Comparison of ENCODE assay signal across 18 cellular contexts in the genomic region with DNA sequence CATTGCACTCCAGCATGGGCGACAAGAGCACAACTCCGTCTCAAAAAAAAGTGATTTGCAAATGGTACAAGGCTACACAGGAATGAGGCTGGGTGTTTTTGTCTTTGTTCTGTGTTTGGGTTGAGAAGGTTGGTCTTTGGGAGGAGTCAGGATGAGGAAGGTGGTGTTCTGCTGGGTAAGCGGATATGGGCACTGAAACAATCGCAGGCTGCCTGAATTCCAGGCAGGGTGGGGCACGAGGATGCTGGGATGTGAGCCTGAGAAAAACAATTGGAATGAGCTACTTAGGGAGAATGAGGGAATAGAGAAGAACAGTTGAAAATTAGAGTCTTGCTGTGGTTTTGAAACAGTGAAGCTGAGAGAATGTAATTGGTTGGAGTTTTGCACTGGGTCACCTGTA. TPM values are rescaled to one million over a fixed set of nuclear protein-coding genes. Genes with fewer than 3 reads are reported as not detected.
DNase-seq lines count a peak whose midpoint lies in the region; ATAC-seq and TF ChIP-seq lines count a peak whose summit lies in the region.
"Had no signal": no experiment of that assay in that cellular context is flagged by ENCODE, and none has a peak within 500 bp of the region (broad histone marks: within the 10 kb centered on the region; RNA-seq: fewer than 3 reads in every experiment).

No MANE protein-coding gene starts in this region.

- no peak overlapping the region for H3K9ac ChIP-seq in smooth muscle cell (ENCODE audit: low read depth)

- H3K36me3 Mint-ChIP-seq in WTC11, result no peaks in the 10 kb centered on the region

- H3K4me3 ChIP-seq in AG10803 (ENCODE audit: low read length), result no peak overlapping the region
- H3K4me3 ChIP-seq in fibroblast of the aortic adventitia (ENCODE audit: low read depth, low read length), result no peak overlapping the region
- H3K4me3 ChIP-seq in smooth muscle cell, result no peak overlapping the region
- no peak overlapping the region for H3K4me3 ChIP-seq in coronary artery

- peak overlapping the region; percentile 50 for H3K27ac ChIP-seq in smooth muscle cell (ENCODE audit: low read depth)
- peak overlapping the region in 1 of 2 donors; percentile 41 for H3K27ac ChIP-seq in coronary artery
- H3K27ac ChIP-seq: HL-60 had no signal

- H3K36me3 ChIP-seq in smooth muscle cell (ENCODE audit: low read depth), result peaks cover 7% of the 10 kb centered on the region

- H3K27ac Mint-ChIP-seq in WTC11, result no peak overlapping the region

- H2AFZ ChIP-seq in smooth muscle cell (ENCODE audit: low read depth), result no peak overlapping the region

- POLR2A ChIA-PET in WTC11 (lab: Charles Lee), result interaction anchor here (0.9 kb wide), 1 partner anchor 10 kb away, joined by 3 read pairs; no protein-coding TSS in a partner anchor

- no peak overlapping the region for H3K4me2 ChIP-seq in smooth muscle cell

- no peaks in the 10 kb centered on the region for H4K20me1 ChIP-seq in smooth muscle cell (ENCODE audit: low read depth)

- DNase-seq in AG10803 (ENCODE audit: low read depth) (peak; percentile 48), WTC11 (ENCODE audit: low spot score) (no peak), fibroblast of the aortic adventitia (ENCODE audit: low read depth) (peak; percentile 72), smooth muscle cell (lab: John Stamatoyannopoulos, UW; ENCODE audit: unreplicated experiment) (no peak), coronary artery (ENCODE audit: low spot score) (no peak), middle frontal gyrus (ENCODE audit: extremely low spot score, low spot score) (no peak)
- DNase-seq: activated CD4-positive, alpha-beta T cell treated with anti-CD3 and anti-CD28 coated beads for 1 hour; activated CD8-positive, alpha-beta memory T cell treated with anti-CD3 and anti-CD28 coated beads, Interleukin-2, amount 50 U/mL, for 48 hours; activated naive CD4-positive, alpha-beta T cell treated with anti-CD3 and anti-CD28 coated beads, Interleukin-2, amount 50 U/mL, for 16 hours; BE2C; effector memory CD4-positive, alpha-beta T cell; KBM-7; mesendoderm; NCI-H1105 treated with DMSO at 0.1 percent for 48 hours; stimulated activated CD4-positive, alpha-beta T cell treated with anti-CD3 and anti-CD28 coated beads, Interleukin-4, amount 100 ng/mL, for 24 hours had no signal

- no peaks in the 10 kb centered on the region for H3K9me3 ChIP-seq in smooth muscle cell (replicated peaks; ENCODE audit: low read depth)
- H3K9me3 ChIP-seq: BE2C had no signal

- WGBS in smooth muscle cell (ENCODE audit: low lambda C conversion rate), result 94% methylated on average over 5 of the region's 5 CpGs

- CTCF ChIA-PET in WTC11 (lab: Charles Lee), result interaction anchor here (0.7 to 1.1 kb wide), 4 partner anchors 9 to 111 kb away, joined by 3 to 6 read pairs (median 4); no protein-coding TSS in a partner anchor

- peaks cover 36% of the 10 kb centered on the region for H3K79me2 ChIP-seq in smooth muscle cell (ENCODE audit: low read depth)

- H3F3A ChIP-seq in smooth muscle cell (ENCODE audit: low read depth), result no peaks in the 10 kb centered on the region

- ATAC-seq in WTC11, result peak; percentile 66
- no peak for ATAC-seq in GM18870 (IDR thresholded peaks at IDR 0.05; ENCODE audit: unreplicated experiment)
- ATAC-seq in GM18517 (IDR thresholded peaks at IDR 0.05; ENCODE audit: unreplicated experiment), result no peak

- H3K4me1 Mint-ChIP-seq in WTC11, result peaks cover 4% of the 10 kb centered on the region

- no peaks in the 10 kb centered on the region for H3K27me3 Mint-ChIP-seq in WTC11 (ENCODE audit: low read depth)

- TF ChIP-seq CTCF in AG10803 (conservative IDR thresholded peaks at IDR 0.05; ENCODE audit: low read length) (no peak), WTC11 (IDR thresholded peaks at IDR 0.05) (no peak), fibroblast of the aortic adventitia (IDR thresholded peaks at IDR 0.05; ENCODE audit: insufficient read depth, low read length) (no peak), smooth muscle cell (IDR thresholded peaks at IDR 0.05; ENCODE audit: borderline replicate concordance, insufficient read depth, poor library complexity, severe bottlenecking) (no peak), coronary artery (IDR thresholded peaks at IDR 0.05) (no peak)

- no peak overlapping the region for H3K4me3 Mint-ChIP-seq in WTC11

- H3K9me3 Mint-ChIP-seq in WTC11, result peaks cover 4% of the 10 kb centered on the region; the same call in 1 of the 2 replicates

- no peaks in the 10 kb centered on the region for H3K4me1 ChIP-seq in smooth muscle cell (ENCODE audit: low read depth)
- H3K4me1 ChIP-seq: BE2C had no signal

- H3K27me3 ChIP-seq in smooth muscle cell (ENCODE audit: low read depth), result no peaks in the 10 kb centered on the region
- H3K27me3 ChIP-seq: BE2C had no signal

TF ChIP-seq in WTC11, 78 proteins besides CTCF, POLR2A, EP300 and RAD21:
- TF ChIP-seq SP1 (CRISPR knock-in tag; conservative IDR thresholded peaks at IDR 0.05) (no peak), ZNF396 (CRISPR knock-in tag; IDR thresholded peaks at IDR 0.05; ENCODE audit: borderline replicate concordance) (no peak), MXD4 (CRISPR knock-in tag; IDR thresholded peaks at IDR 0.05; ENCODE audit: borderline replicate concordance) (no peak)
- TF ChIP-seq, protein P1, sequence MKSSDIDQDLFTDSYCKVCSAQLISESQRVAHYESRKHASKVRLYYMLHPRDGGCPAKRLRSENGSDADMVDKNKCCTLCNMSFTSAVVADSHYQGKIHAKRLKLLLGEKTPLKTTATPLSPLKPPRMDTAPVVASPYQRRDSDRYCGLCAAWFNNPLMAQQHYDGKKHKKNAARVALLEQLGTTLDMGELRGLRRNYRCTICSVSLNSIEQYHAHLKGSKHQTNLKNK (CRISPR knock-in tag; IDR thresholded peaks at IDR 0.05), result no peak
- TF ChIP-seq, protein P2, sequence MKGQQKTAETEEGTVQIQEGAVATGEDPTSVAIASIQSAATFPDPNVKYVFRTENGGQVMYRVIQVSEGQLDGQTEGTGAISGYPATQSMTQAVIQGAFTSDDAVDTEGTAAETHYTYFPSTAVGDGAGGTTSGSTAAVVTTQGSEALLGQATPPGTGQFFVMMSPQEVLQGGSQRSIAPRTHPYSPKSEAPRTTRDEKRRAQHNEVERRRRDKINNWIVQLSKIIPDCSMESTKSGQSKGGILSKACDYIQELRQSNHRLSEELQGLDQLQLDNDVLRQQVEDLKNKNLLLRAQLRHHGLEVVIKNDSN (CRISPR knock-in tag; IDR thresholded peaks at IDR 0.05), result no peak
- TF ChIP-seq, protein P3, sequence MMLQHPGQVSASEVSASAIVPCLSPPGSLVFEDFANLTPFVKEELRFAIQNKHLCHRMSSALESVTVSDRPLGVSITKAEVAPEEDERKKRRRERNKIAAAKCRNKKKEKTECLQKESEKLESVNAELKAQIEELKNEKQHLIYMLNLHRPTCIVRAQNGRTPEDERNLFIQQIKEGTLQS (CRISPR knock-in tag; conservative IDR thresholded peaks at IDR 0.05), result no peak

RNA-seq across cellular contexts. Expression of a gene that starts 51.6 kb away (rescaled TPM):
- total RNA-seq in WTC11 (2021) (10.5 to 12.3 TPM (median 11.6 TPM) in 3 replicates), fibroblast of the aortic adventitia (ENCODE audit: low replicate concordance) (52.4 and 267 TPM in 2 replicates), smooth muscle cell (68.0 and 108 TPM in 2 replicates)
- 21.7 and 22.2 TPM in 2 replicates for polyA plus RNA-seq in smooth muscle cell

Comparison
In these comparisons a context has a peak if more than half of its experiments do, and no peak if none do; other contexts are left out.
1. DNase-seq: peak in AG10803 (single experiment) and fibroblast of the aortic adventitia (single experiment); none in WTC11 (single experiment), smooth muscle cell (single experiment), coronary artery (single experiment) and middle frontal gyrus (single experiment).